Comparison of ENCODE assay signal across 24 cellular contexts in the genomic region with DNA sequence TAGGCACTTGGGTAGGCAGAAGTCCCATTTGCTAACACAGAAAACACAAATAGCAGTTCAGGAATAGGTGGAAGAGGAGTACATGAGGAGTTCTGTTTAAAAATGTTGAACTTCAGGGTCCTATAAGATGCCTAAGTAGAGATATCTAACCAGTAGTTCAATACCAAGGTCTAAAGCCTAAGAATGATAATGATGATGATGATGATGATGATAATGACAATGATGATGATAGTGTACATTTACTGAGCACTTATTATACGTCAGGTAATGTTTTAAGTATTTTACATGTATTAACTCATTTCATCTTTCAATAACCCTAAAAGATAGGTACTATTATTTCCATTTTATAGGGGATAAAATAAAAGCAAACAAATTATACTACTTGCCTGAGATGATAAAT. TPM values are rescaled to one million over a fixed set of nuclear protein-coding genes. Genes with fewer than 3 reads are reported as not detected.
DNase-seq lines count a peak whose midpoint lies in the region; ATAC-seq, FAIRE-seq and TF ChIP-seq lines count a peak whose summit lies in the region.
"Had no signal": no experiment of that assay in that cellular context is flagged by ENCODE, and none has a peak within 500 bp of the region (broad histone marks: within the 10 kb centered on the region; RNA-seq: fewer than 3 reads in every experiment).

No MANE protein-coding gene starts in this region.

- 97% methylated on average over 1 of the region's 1 CpG for WGBS in HepG2 (ENCODE audit: low lambda C conversion rate)
- WGBS in right lobe of liver (ENCODE audit: insufficient coverage, low coverage, low lambda C conversion rate, missing lambda C conversion rate), result 87% methylated on average over 1 of the region's 1 CpG

- TF ChIP-seq POLR2A in HepG2 (IDR thresholded peaks at IDR 0.05; ENCODE audit: insufficient read depth in 1 of 2, low read depth in 2 of 2, low read length in 2 of 2) (no peak), right lobe of liver (IDR thresholded peaks at IDR 0.05) (no peak)

- in situ Hi-C loops in HepG2 (cut with HindIII; ENCODE audit: extremely low pct_ligation_motif_present, low pct_unique_long_range_greater_than_20kb), result no loop called here

- H3K4me1 ChIP-seq in HepG2 (ENCODE audit: insufficient read depth, low read length) (no peaks in the 10 kb centered on the region), right lobe of liver (no peaks in the 10 kb centered on the region)
- no peaks in the 10 kb centered on the region for H3K4me1 ChIP-seq in CD8-positive, alpha-beta memory T cell (ENCODE audit: insufficient read depth, low read length)
- H3K4me1 ChIP-seq: A549 had no signal

- H3K27ac Mint-ChIP-seq in neural crest cell (ENCODE audit: unreplicated experiment), result peak overlapping the region; percentile 59
- no peak overlapping the region for H3K27ac Mint-ChIP-seq in CD8-positive, alpha-beta memory T cell
- H3K27ac Mint-ChIP-seq: B cell; CD4-positive, alpha-beta T cell; CD8-positive, alpha-beta T cell had no signal

- H3K9me3 Mint-ChIP-seq in neural crest cell, result no peaks in the 10 kb centered on the region
- peaks cover 0 to 9% (median 8%) of the 10 kb centered on the region in 5 donors for H3K9me3 Mint-ChIP-seq in CD8-positive, alpha-beta memory T cell

- H3K4me2 ChIP-seq in HepG2 (ENCODE audit: low read depth, low read length), result no peak overlapping the region
- H3K4me2 ChIP-seq: A549; BLaER1 treated with 17β-estradiol and CSF1 and Interleukin-3, amounts not matched to agents 10 nM and 100 nM had no signal

- no peak for TF ChIP-seq RAD21 in HepG2 (CRISPR knock-in tag; IDR thresholded peaks at IDR 0.05)

- no peaks in the 10 kb centered on the region for H3K4me1 Mint-ChIP-seq in neural crest cell
- no peaks in the 10 kb centered on the region for H3K4me1 Mint-ChIP-seq in CD8-positive, alpha-beta memory T cell
- H3K4me1 Mint-ChIP-seq: B cell had no signal

- no peak overlapping the region for H3K4me3 Mint-ChIP-seq in neural crest cell
- no peak overlapping the region for H3K4me3 Mint-ChIP-seq in CD8-positive, alpha-beta memory T cell
- H3K4me3 Mint-ChIP-seq: B cell; CD4-positive, alpha-beta T cell; CD8-positive, alpha-beta T cell had no signal

- ATAC-seq in HepG2, result no peak
- no peak for ATAC-seq in right lobe of liver
- no peak for ATAC-seq in HG02642 (IDR thresholded peaks at IDR 0.05; ENCODE audit: poor library complexity, unreplicated experiment)
- ATAC-seq: A549; CD8-positive, alpha-beta T cell; GM12878 had no signal

- DNase-seq in HepG2 (ENCODE audit: low spot score), result no peak
- no peak for DNase-seq in right lobe of liver
- DNase-seq in neural crest cell (ENCODE audit: low read depth, low spot score), result no peak
- no peak for DNase-seq in CD8-positive, alpha-beta memory T cell
- DNase-seq: AML-193; CD4-positive, alpha-beta T cell; CD8-positive, alpha-beta T cell; COR-L47; DMS 273 treated with DMSO at 0.1 percent for 48 hours; DMS153; DMS53; DMS79; DND-41; EL; GDM1 had no signal

- FAIRE-seq in HepG2 (lab: Jason Lieb, UNC), result no peak
- FAIRE-seq: A549, GM12878, GM12892, GM18507 had no signal

- H3K27me3 ChIP-seq in HepG2 (ENCODE audit: control insufficient read depth in 1 of 2, insufficient read depth in 2 of 2, low read length in 2 of 2) (no peaks in the 10 kb centered on the region), right lobe of liver (no peaks in the 10 kb centered on the region)
- H3K27me3 ChIP-seq in CD8-positive, alpha-beta memory T cell (ENCODE audit: insufficient read depth, low read length, poor library complexity, severe bottlenecking), result no peaks in the 10 kb centered on the region
- H3K27me3 ChIP-seq: BLaER1 treated with 17β-estradiol and CSF1 and Interleukin-3, amounts not matched to agents 10 nM and 100 nM had no signal

- TF ChIP-seq CTCF in HepG2 (CRISPR knock-in tag; IDR thresholded peaks at IDR 0.05) (no peak), right lobe of liver (IDR thresholded peaks at IDR 0.05) (no peak), neural crest cell (conservative IDR thresholded peaks at IDR 0.05) (no peak)

- no peaks in the 10 kb centered on the region for H4K20me1 ChIP-seq in HepG2 (ENCODE audit: insufficient read depth, low read length)
- H4K20me1 ChIP-seq: BLaER1 treated with 17β-estradiol and CSF1 and Interleukin-3, amounts not matched to agents 10 nM and 100 nM had no signal

- peaks cover 25% of the 10 kb centered on the region for H3K36me3 Mint-ChIP-seq in neural crest cell (ENCODE audit: low read depth)
- H3K36me3 Mint-ChIP-seq in CD8-positive, alpha-beta memory T cell, result peaks cover 50 to 71% (median 50%) of the 10 kb centered on the region in 3 donors

- peaks cover 0 to 26% of the 10 kb centered on the region in 2 experiments; a peak in 4 of 5 replicates for H3K36me3 ChIP-seq in HepG2 (replicated peaks in 1 of 2; ENCODE audit: control insufficient read depth in 1 of 2, insufficient read depth in 2 of 2, low read length in 2 of 2)
- peaks cover 5 to 34% (median 16%) of the 10 kb centered on the region in 4 donors for H3K36me3 ChIP-seq in right lobe of liver
- H3K36me3 ChIP-seq in CD8-positive, alpha-beta memory T cell (ENCODE audit: insufficient read depth, low read length), result peaks cover 26% of the 10 kb centered on the region

- H3K9ac ChIP-seq in HepG2 (ENCODE audit: insufficient read depth, low read depth, low read length), result no peak overlapping the region
- H3K9ac ChIP-seq: BLaER1 treated with 17β-estradiol and CSF1 and Interleukin-3, amounts not matched to agents 10 nM and 100 nM had no signal

- H3K4me3 ChIP-seq in HepG2 (replicated peaks in 1 of 3; ENCODE audit: insufficient read depth in 1 of 3, low read depth in 2 of 3, low read length in 3 of 3), result no peak overlapping the region
- no peak overlapping the region for H3K4me3 ChIP-seq in right lobe of liver
- H3K4me3 ChIP-seq in CD8-positive, alpha-beta memory T cell (ENCODE audit: low read length), result no peak overlapping the region
- H3K4me3 ChIP-seq: A549; BLaER1 treated with 17β-estradiol and CSF1 and Interleukin-3, amounts not matched to agents 10 nM and 100 nM; GM12878 had no signal

- H3K9me3 ChIP-seq in HepG2 (ENCODE audit: low read length), result no peaks in the 10 kb centered on the region
- no peaks in the 10 kb centered on the region for H3K9me3 ChIP-seq in right lobe of liver
- no peaks in the 10 kb centered on the region for H3K9me3 ChIP-seq in CD8-positive, alpha-beta memory T cell (ENCODE audit: low read length)

- POLR2A ChIA-PET in HepG2 (lab: Yijun Ruan, JAX), result no interaction called here
- POLR2A ChIA-PET in CD8-positive, alpha-beta memory T cell (lab: Charles Lee), result no interaction called here

- H3K27ac ChIP-seq in HepG2 (ENCODE audit: extremely low read length, insufficient read depth, low read length), result no peak overlapping the region
- no peak overlapping the region for H3K27ac ChIP-seq in right lobe of liver
- no peak overlapping the region for H3K27ac ChIP-seq in CD8-positive, alpha-beta memory T cell (ENCODE audit: low read depth, low read length)
- H3K27ac ChIP-seq: 22Rv1; A549; BLaER1 treated with 17β-estradiol and CSF1 and Interleukin-3, amounts not matched to agents 10 nM and 100 nM; C4-2B had no signal

- intact Hi-C loops in HepG2 (cut with micrococcal nuclease; ENCODE audit: unreplicated experiment), result no loop called here
- intact Hi-C loops in right lobe of liver (cut with DNase I), result no loop called here

- no peak overlapping the region for H2AFZ ChIP-seq in HepG2 (ENCODE audit: low read length)

- TF ChIP-seq EP300 in HepG2 (IDR thresholded peaks at IDR 0.05; ENCODE audit: low read depth in 2 of 2, low read length in 2 of 2), result no peak
- TF ChIP-seq EP300 in HepG2 (CRISPR knock-in tag; IDR thresholded peaks at IDR 0.05; ENCODE audit: borderline replicate concordance), result no peak

- CTCF ChIA-PET in HepG2 (lab: Yijun Ruan, JAX; ENCODE audit: low intra/inter-chr PET ratio, low total read pairs), result no interaction called here
- CTCF ChIA-PET in CD8-positive, alpha-beta memory T cell (lab: Charles Lee), result no interaction called here

- no peaks in the 10 kb centered on the region for H3K27me3 Mint-ChIP-seq in neural crest cell (ENCODE audit: low read depth)
- H3K27me3 Mint-ChIP-seq in CD8-positive, alpha-beta memory T cell, result no peaks in the 10 kb centered on the region
- H3K27me3 Mint-ChIP-seq: B cell; CD4-positive, alpha-beta T cell had no signal

- BruUV-seq in HepG2 (replicated peaks; lab: Mats Ljungman, UMichigan), result no TSS peak

- no peaks in the 10 kb centered on the region for H3K79me2 ChIP-seq in HepG2 (ENCODE audit: insufficient read depth, low read length)

RNA-seq across cellular contexts. Expression of a gene that starts 50.1 kb away (rescaled TPM):
- total RNA-seq in HepG2 (2016; rRNA removed; fragmentation: Illumina TruSeq; extraction: Trizol) (23.2 and 36.1 TPM in 2 replicates), right lobe of liver (10 to 100 TPM; 11.3 to 16.2 (median 13.2) TPM), neural crest cell (24.6 and 25.4 TPM in 2 replicates)
- total RNA-seq in HepG2 (2016; cell fraction: cytosol; rRNA removed; fragmentation: Illumina TruSeq; extraction: Trizol; ENCODE audit: low read depth), result 15.8 and 17.4 TPM in 2 replicates
- 21.4 and 33.7 TPM in 2 replicates for total RNA-seq in HepG2 (2016; cell fraction: insoluble cytoplasmic fraction; rRNA removed; fragmentation: Illumina TruSeq; extraction: Trizol)
- 18.8 and 20.0 TPM in 2 replicates for total RNA-seq in HepG2 (2016; cell fraction: membrane; rRNA removed; fragmentation: Illumina TruSeq; extraction: Trizol)
- 26.1 and 28.4 TPM in 2 replicates for total RNA-seq in HepG2 (2016; cell fraction: nucleus; rRNA removed; fragmentation: Illumina TruSeq; extraction: Trizol)
- 10.2 and 11.4 TPM in 2 replicates for polyA plus RNA-seq in HepG2 (2011; rRNA removed)
- 4.1 and 7.7 TPM in 2 replicates for polyA plus RNA-seq in HepG2 (2011; cell fraction: cytosol; rRNA removed)
- 5.7 and 6.5 TPM in 2 replicates for polyA plus RNA-seq in HepG2 (2011; cell fraction: nucleus; rRNA removed)
- polyA plus RNA-seq in HepG2 (2012), result 5.7 and 7.5 TPM in 2 replicates
- 3.4 and 5.5 TPM in 2 replicates for polyA plus RNA-seq in HepG2 (2016; cell fraction: cytosol; fragmentation: Illumina TruSeq; extraction: Trizol; ENCODE audit: low read depth)
- polyA plus RNA-seq in HepG2 (2016; cell fraction: insoluble cytoplasmic fraction; fragmentation: Illumina TruSeq; extraction: Trizol; ENCODE audit: low read depth), result 24.3 and 32.0 TPM in 2 replicates
- polyA plus RNA-seq in HepG2 (2016; cell fraction: membrane; fragmentation: Illumina TruSeq; extraction: Trizol; ENCODE audit: low read depth), result 5.9 and 7.6 TPM in 2 replicates
- polyA plus RNA-seq in HepG2 (2016; cell fraction: nucleus; fragmentation: Illumina TruSeq; extraction: Trizol; ENCODE audit: insufficient read depth, low read depth), result 12.3 and 14.2 TPM in 2 replicates
- 11.9 and 20.4 TPM in 2 replicates for polyA minus RNA-seq in HepG2 (2011; rRNA and poly(A)+ RNA removed; ENCODE audit: low replicate concordance)
- polyA minus RNA-seq in HepG2 (2011; cell fraction: cytosol; rRNA and poly(A)+ RNA removed), result 12.5 and 12.6 TPM in 2 replicates
- 61.7 and 71.1 TPM in 2 replicates for polyA minus RNA-seq in HepG2 (2011; cell fraction: nucleus; rRNA and poly(A)+ RNA removed)
- 10 to 100 TPM; 26.4 to 31.7 TPM for total RNA-seq in CD8-positive, alpha-beta memory T cell
- 10.0 TPM for polyA plus RNA-seq in CD8-positive, alpha-beta memory T cell

RNA-seq across cellular contexts. Expression of a gene that starts 50.3 kb away (rescaled TPM):
- total RNA-seq in HepG2 (2016; rRNA removed; fragmentation: Illumina TruSeq; extraction: Trizol), result 55.5 and 92.3 TPM in 2 replicates
- 1.2 and 1.9 TPM in 2 replicates for total RNA-seq in HepG2 (2016; cell fraction: cytosol; rRNA removed; fragmentation: Illumina TruSeq; extraction: Trizol; ENCODE audit: low read depth)
- total RNA-seq in HepG2 (2016; cell fraction: insoluble cytoplasmic fraction; rRNA removed; fragmentation: Illumina TruSeq; extraction: Trizol), result 57.3 and 87.1 TPM in 2 replicates
- 7.7 and 8.9 TPM in 2 replicates for total RNA-seq in HepG2 (2016; cell fraction: membrane; rRNA removed; fragmentation: Illumina TruSeq; extraction: Trizol)
- 38.5 and 39.2 TPM in 2 replicates for total RNA-seq in HepG2 (2016; cell fraction: nucleus; rRNA removed; fragmentation: Illumina TruSeq; extraction: Trizol)
- 15.9 and 18.0 TPM in 2 replicates for polyA plus RNA-seq in HepG2 (2011; rRNA removed)
- 9.4 and 16.2 TPM in 2 replicates for polyA plus RNA-seq in HepG2 (2011; cell fraction: cytosol; rRNA removed)
- 11.6 and 12.6 TPM in 2 replicates for polyA plus RNA-seq in HepG2 (2011; cell fraction: nucleus; rRNA removed)
- 22.5 and 23.5 TPM in 2 replicates for polyA plus RNA-seq in HepG2 (2012)
- polyA plus RNA-seq in HepG2 (2016; cell fraction: cytosol; fragmentation: Illumina TruSeq; extraction: Trizol; ENCODE audit: low read depth), result 0.53 and 0.67 TPM in 2 replicates
- 43.1 and 44.3 TPM in 2 replicates for polyA plus RNA-seq in HepG2 (2016; cell fraction: insoluble cytoplasmic fraction; fragmentation: Illumina TruSeq; extraction: Trizol; ENCODE audit: low read depth)
- 1.5 and 2.5 TPM in 2 replicates for polyA plus RNA-seq in HepG2 (2016; cell fraction: membrane; fragmentation: Illumina TruSeq; extraction: Trizol; ENCODE audit: low read depth)
- 18.7 and 19.6 TPM in 2 replicates for polyA plus RNA-seq in HepG2 (2016; cell fraction: nucleus; fragmentation: Illumina TruSeq; extraction: Trizol; ENCODE audit: insufficient read depth, low read depth)
- 26.3 and 77.1 TPM in 2 replicates for polyA minus RNA-seq in HepG2 (2011; rRNA and poly(A)+ RNA removed; ENCODE audit: low replicate concordance)
- 20.9 and 25.4 TPM in 2 replicates for polyA minus RNA-seq in HepG2 (2011; cell fraction: cytosol; rRNA and poly(A)+ RNA removed)
- polyA minus RNA-seq in HepG2 (2011; cell fraction: nucleus; rRNA and poly(A)+ RNA removed), result 24.6 and 26.6 TPM in 2 replicates
- total RNA-seq in right lobe of liver, result 10 to 100 TPM; 10.4 to 18.8 (median 15.1) TPM
- 41.6 and 45.3 TPM in 2 replicates for total RNA-seq in neural crest cell
- 10 to 100 TPM; 77.2 to 81.4 TPM for total RNA-seq in CD8-positive, alpha-beta memory T cell
- polyA plus RNA-seq in CD8-positive, alpha-beta memory T cell, result 30.1 TPM
